Comparison of ENCODE assay signal across 10 cellular contexts in the genomic region with DNA sequence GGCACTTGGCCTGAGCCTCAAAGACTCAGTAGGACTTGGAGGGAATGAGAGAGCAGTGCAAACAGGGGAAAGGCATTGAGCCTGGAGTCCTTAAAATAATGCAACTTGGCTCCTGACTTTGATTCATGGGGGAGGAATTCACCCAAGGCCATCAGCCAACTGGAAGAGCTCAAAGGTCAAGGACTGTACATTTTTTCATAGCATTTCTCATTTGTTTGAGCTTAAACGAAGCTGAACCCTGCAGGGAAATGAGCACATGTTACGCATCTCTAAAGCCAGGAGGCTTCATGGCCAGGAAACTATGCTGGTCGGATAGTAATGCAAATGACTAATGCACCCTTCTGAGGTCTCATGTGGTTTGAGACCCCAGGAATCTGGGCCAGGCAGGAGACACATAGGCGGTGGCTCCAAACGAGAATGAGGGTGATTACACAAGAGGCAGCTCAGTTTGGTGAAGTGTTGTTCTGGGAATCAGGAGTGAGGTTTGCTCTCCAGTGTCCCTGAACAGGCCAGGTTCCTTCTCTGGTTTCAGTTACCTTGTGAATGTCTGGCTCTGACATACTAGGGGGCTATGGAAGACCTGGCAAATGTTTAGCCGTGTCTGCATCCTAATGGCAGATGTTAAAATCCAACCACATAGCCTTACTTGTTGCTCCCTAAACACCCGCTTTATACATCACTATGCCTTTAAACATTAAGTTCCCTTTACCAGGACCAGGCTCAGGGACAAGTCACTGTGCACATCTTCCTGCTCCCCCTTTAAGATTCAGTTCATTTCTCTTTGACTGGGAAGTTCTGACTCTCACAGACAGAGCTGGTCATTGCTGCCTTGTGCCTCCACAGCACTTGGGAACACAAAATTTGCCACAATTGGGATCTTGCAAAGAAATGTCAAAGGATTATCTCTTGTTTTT.
DNase-seq lines count a peak whose midpoint lies in the region; ATAC-seq, FAIRE-seq and TF ChIP-seq lines count a peak whose summit lies in the region.
"Had no signal": no experiment of that assay in that cellular context is flagged by ENCODE, and none has a peak within 500 bp of the region (broad histone marks: within the 10 kb centered on the region; RNA-seq: fewer than 3 reads in every experiment).

No MANE protein-coding gene starts in this region.

- no TSS peak for BruUV-seq in OCI-LY7 (replicated peaks; lab: Mats Ljungman, UMichigan)

- H3K9me3 ChIP-seq in astrocyte (ENCODE audit: insufficient read depth, low read depth, low read length) = no peaks in the 10 kb centered on the region
- H3K9me3 ChIP-seq in spleen = no peaks in the 10 kb centered on the region
- no peaks in the 10 kb centered on the region for H3K9me3 ChIP-seq in OCI-LY7 (ENCODE audit: low read length)
- H3K9me3 ChIP-seq: neutrophil had no signal

- H3K79me2 ChIP-seq in astrocyte (ENCODE audit: insufficient read depth, low read length) (no peaks in the 10 kb centered on the region), OCI-LY7 (ENCODE audit: insufficient read depth, low read depth, low read length) (no peaks in the 10 kb centered on the region)

- no peaks in the 10 kb centered on the region for H3K36me3 Mint-ChIP-seq in astrocyte (ENCODE audit: low read depth, unreplicated experiment)
- H3K36me3 Mint-ChIP-seq in stimulated activated naive B cell treated with anti-CD40 and anti-IgM and Interleukin-4, amounts not matched to agents 10 μg/mL and 1 μg/mL and 100 μg/mL, for 72 hours = no peaks in the 10 kb centered on the region

- no peaks in the 10 kb centered on the region for H3K9me3 Mint-ChIP-seq in astrocyte (ENCODE audit: unreplicated experiment)
- no peaks in the 10 kb centered on the region for H3K9me3 Mint-ChIP-seq in stimulated activated naive B cell treated with anti-CD40 and anti-IgM and Interleukin-4, amounts not matched to agents 10 μg/mL and 1 μg/mL and 100 μg/mL, for 72 hours

- peak overlapping the region; percentile 90 for H3K27ac ChIP-seq in astrocyte (ENCODE audit: low read depth, low read length)
- H3K27ac ChIP-seq in spleen = peak overlapping the region in 7 of 8 donors; percentile 37 to 68 (median 49)
- H3K27ac ChIP-seq in OCI-LY7 (ENCODE audit: low read depth, low read length, poor library complexity, severe bottlenecking) = no peak overlapping the region
- H3K27ac ChIP-seq: neutrophil had no signal

- peaks cover 4% of the 10 kb centered on the region for H3K27me3 Mint-ChIP-seq in astrocyte (ENCODE audit: low read depth, unreplicated experiment)
- peaks cover 0 to 10% of the 10 kb centered on the region in 2 donors for H3K27me3 Mint-ChIP-seq in stimulated activated naive B cell treated with anti-CD40 and anti-IgM and Interleukin-4, amounts not matched to agents 10 μg/mL and 1 μg/mL and 100 μg/mL, for 72 hours

- H3K9me2 ChIP-seq in OCI-LY7 (ENCODE audit: insufficient read depth, low read length) = no peaks in the 10 kb centered on the region

- H3K4me2 ChIP-seq in astrocyte (ENCODE audit: low read length) = peak overlapping the region; percentile 58
- no peak overlapping the region for H3K4me2 ChIP-seq in OCI-LY7 (ENCODE audit: low read length)

- POLR2A ChIA-PET in OCI-LY7 (lab: Charles Lee) = no interaction called here

- H3K9ac ChIP-seq in astrocyte (ENCODE audit: low read length) = peak overlapping the region; percentile 73

- intact Hi-C loops in spleen (cut with DNase I; ENCODE audit: low total_unique reads) (no loop called here), OCI-LY7 (cut with micrococcal nuclease; ENCODE audit: unreplicated experiment) (loop anchor here (5.0 kb wide), 1 partner anchor 328 kb away; no protein-coding TSS in a partner anchor)

- DNase-seq in HCEC 1CT = peak; percentile 100
- peak; percentile 100 for DNase-seq in astrocyte (ENCODE audit: low read depth)
- DNase-seq in iPS DF 4.7 (ENCODE audit: extremely low read depth, low spot score) = peak; percentile 44
- DNase-seq in spleen = no peak
- DNase-seq in OCI-LY7 (ENCODE audit: low spot score) = no peak
- DNase-seq in stimulated activated naive B cell treated with anti-CD40 and anti-IgM and Interleukin-4, amounts not matched to agents 10 μg/mL and 1 μg/mL and 100 μg/mL, for 72 hours = no peak
- no peak for DNase-seq in NCI-H1048 (lab: John Stamatoyannopoulos, UW)

- H3K27me3 ChIP-seq in astrocyte (ENCODE audit: insufficient read depth, low read length) (no peaks in the 10 kb centered on the region), spleen (replicated peaks in 1 of 7) (peaks cover 0 to 7% (median 0%) of the 10 kb centered on the region in 7 donors)
- H3K27me3 ChIP-seq: neutrophil had no signal

- no peak overlapping the region for H3K27ac Mint-ChIP-seq in astrocyte (ENCODE audit: unreplicated experiment)
- H3K27ac Mint-ChIP-seq in stimulated activated naive B cell treated with anti-CD40 and anti-IgM and Interleukin-4, amounts not matched to agents 10 μg/mL and 1 μg/mL and 100 μg/mL, for 72 hours = no peak overlapping the region

- no peak for TF ChIP-seq POLR2A in spleen (IDR thresholded peaks at IDR 0.05)

- no peaks in the 10 kb centered on the region for H4K20me1 ChIP-seq in astrocyte (ENCODE audit: insufficient read depth, low read length)
- no peaks in the 10 kb centered on the region for H4K20me1 ChIP-seq in OCI-LY7 (ENCODE audit: insufficient read depth, low read length)

- H3K4me1 Mint-ChIP-seq in astrocyte (ENCODE audit: low read depth, unreplicated experiment) = peaks cover 23% of the 10 kb centered on the region
- H3K4me1 Mint-ChIP-seq in stimulated activated naive B cell treated with anti-CD40 and anti-IgM and Interleukin-4, amounts not matched to agents 10 μg/mL and 1 μg/mL and 100 μg/mL, for 72 hours = no peaks in the 10 kb centered on the region

- 48 to 69% (median 64%) methylated on average over 7 of the region's 7 CpGs for WGBS in spleen, 5 donors

- TF ChIP-seq CTCF in astrocyte (IDR thresholded peaks at IDR 0.05; ENCODE audit: insufficient read depth, low read depth, low read length) (no peak), spleen (IDR thresholded peaks at IDR 0.05 in 8 of 11, conservative IDR thresholded peaks at IDR 0.05 in 3 of 11) (no peak), OCI-LY7 (conservative IDR thresholded peaks at IDR 0.05; ENCODE audit: low read length) (no peak)

- H3K36me3 ChIP-seq in astrocyte (ENCODE audit: insufficient read depth, low read length) (no peaks in the 10 kb centered on the region), spleen (no peaks in the 10 kb centered on the region), OCI-LY7 (ENCODE audit: insufficient read depth, low read length) (no peaks in the 10 kb centered on the region)
- H3K36me3 ChIP-seq: neutrophil had no signal

- peaks cover 57% of the 10 kb centered on the region for H3K4me1 ChIP-seq in astrocyte (ENCODE audit: insufficient read depth, low read length)
- H3K4me1 ChIP-seq in spleen = peaks cover 0 to 12% (median 2%) of the 10 kb centered on the region in 6 donors
- no peaks in the 10 kb centered on the region for H3K4me1 ChIP-seq in OCI-LY7 (ENCODE audit: insufficient read depth, low read length, poor library complexity, severe bottlenecking)

- H3K4me3 ChIP-seq in astrocyte (ENCODE audit: insufficient read depth, low read depth, low read length) (no peak overlapping the region), spleen (no peak overlapping the region), OCI-LY7 (ENCODE audit: low read depth, low read length, poor library complexity, severe bottlenecking) (no peak overlapping the region)

- FAIRE-seq in astrocyte (lab: Jason Lieb, UNC) = peak; percentile 100
- FAIRE-seq: GM18507 had no signal

- no peak overlapping the region for H2AFZ ChIP-seq in astrocyte (ENCODE audit: low read depth, low read length)
- no peak overlapping the region for H2AFZ ChIP-seq in OCI-LY7 (ENCODE audit: low read length)

- ATAC-seq in HG03432 (IDR thresholded peaks at IDR 0.05; ENCODE audit: unreplicated experiment) = no peak
- no peak for ATAC-seq in stimulated activated naive B cell treated with anti-CD40 and anti-IgM and Interleukin-4, amounts not matched to agents 10 μg/mL and 1 μg/mL and 100 μg/mL, for 72 hours (replicated peaks)

- CTCF ChIA-PET in OCI-LY7 (lab: Charles Lee; ENCODE audit: unreplicated experiment) = no interaction called here

- H3K4me3 Mint-ChIP-seq in astrocyte (ENCODE audit: unreplicated experiment) = no peak overlapping the region
- H3K4me3 Mint-ChIP-seq in stimulated activated naive B cell treated with anti-CD40 and anti-IgM and Interleukin-4, amounts not matched to agents 10 μg/mL and 1 μg/mL and 100 μg/mL, for 72 hours = no peak overlapping the region

Comparison
In these comparisons a context has a peak if more than half of its experiments do, and no peak if none do; other contexts are left out.
1. DNase-seq: peak in HCEC 1CT (single experiment), astrocyte (single experiment) and iPS DF 4.7 (single experiment); none in spleen (single experiment), OCI-LY7 (single experiment), stimulated activated naive B cell treated with anti-CD40 and anti-IgM and Interleukin-4, amounts not matched to agents 10 μg/mL and 1 μg/mL and 100 μg/mL, for 72 hours (single experiment) and NCI-H1048 (single experiment).